21 cellular contexts compared by ENCODE assay signal in the genomic region with DNA sequence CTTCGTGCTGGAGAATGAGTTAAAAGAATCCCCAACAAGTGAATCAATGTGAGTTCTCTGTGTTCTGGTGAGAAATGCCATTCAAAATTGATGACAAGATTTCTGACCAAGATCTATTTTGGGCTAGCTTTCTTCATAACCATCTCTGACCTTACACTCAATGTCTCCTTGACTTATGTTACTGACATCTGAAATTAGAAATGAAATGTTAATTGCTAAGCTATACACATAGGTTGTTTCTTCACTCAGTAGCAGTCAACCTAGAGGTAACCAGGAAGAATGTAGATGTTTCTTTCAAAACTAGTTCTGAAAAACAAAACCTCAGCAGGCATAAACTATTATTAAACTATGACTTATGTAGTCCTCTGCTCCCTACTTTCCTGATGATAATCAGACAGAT.
"Had no signal": no experiment of that assay in that cellular context is flagged by ENCODE, and none has a peak within 500 bp of the region (broad histone marks: within the 10 kb centered on the region; RNA-seq: fewer than 3 reads in every experiment).

No MANE protein-coding gene starts in this region.

- H2AFZ ChIP-seq: hepatocyte had no signal

- H3K4me3 Mint-ChIP-seq: memory B cell; mesothelial cell of epicardium; natural killer cell treated with Interleukin-12 subunit alpha and Interleukin-12 subunit beta and Interleukin-15 and Interleukin-18, amount 100 ng/mL, for 72 hours; stimulated activated naive B cell treated with anti-CD40 and anti-IgM and Interleukin-4, amounts not matched to agents 10 μg/mL and 1 μg/mL and 100 μg/mL, for 72 hours; stimulated activated naive CD8-positive, alpha-beta T cell treated with anti-CD3 and anti-CD28 coated beads, Interleukin-15, amount 100 ng/mL, for 72 hours had no signal

- H3K36me3 Mint-ChIP-seq: memory B cell; mesothelial cell of epicardium; natural killer cell treated with Interleukin-12 subunit alpha and Interleukin-12 subunit beta and Interleukin-15 and Interleukin-18, amount 100 ng/mL, for 72 hours; stimulated activated naive B cell treated with anti-CD40 and anti-IgM and Interleukin-4, amounts not matched to agents 10 μg/mL and 1 μg/mL and 100 μg/mL, for 72 hours had no signal

- H3K27ac Mint-ChIP-seq: memory B cell; mesothelial cell of epicardium; natural killer cell treated with Interleukin-12 subunit alpha and Interleukin-12 subunit beta and Interleukin-15 and Interleukin-18, amount 100 ng/mL, for 72 hours; progenitor cell of endocrine pancreas; stimulated activated naive B cell treated with anti-CD40 and anti-IgM and Interleukin-4, amounts not matched to agents 10 μg/mL and 1 μg/mL and 100 μg/mL, for 72 hours; stimulated activated naive CD8-positive, alpha-beta T cell treated with anti-CD3 and anti-CD28 coated beads, Interleukin-15, amount 100 ng/mL, for 72 hours had no signal

- ATAC-seq: foreskin keratinocyte; left cardiac atrium; lower lobe of right lung; natural killer cell treated with Interleukin-12 subunit alpha and Interleukin-12 subunit beta and Interleukin-15 and Interleukin-18, amount 100 ng/mL, for 72 hours; pancreas; right cardiac atrium; stimulated activated naive B cell treated with anti-CD40 and anti-IgM and Interleukin-4, amounts not matched to agents 10 μg/mL and 1 μg/mL and 100 μg/mL, for 72 hours; stimulated activated naive CD8-positive, alpha-beta T cell treated with anti-CD3 and anti-CD28 coated beads, Interleukin-15, amount 100 ng/mL, for 72 hours had no signal

- DNase-seq: colonic mucosa; dermis blood vessel endothelial cell; foreskin keratinocyte; kidney; left cardiac atrium; left ventricle myocardium inferior; lower lobe of right lung; occipital lobe; pancreas; right cardiac atrium; stimulated activated CD4-positive, alpha-beta T cell treated with anti-CD3 and anti-CD28 coated beads, Interleukin-2, amount 100 ng/mL, for 48 hours; stimulated activated naive B cell treated with anti-CD40 and anti-IgM and Interleukin-4, amounts not matched to agents 10 μg/mL and 1 μg/mL and 100 μg/mL, for 72 hours; stimulated activated naive CD8-positive, alpha-beta T cell treated with anti-CD3 and anti-CD28 coated beads, Interleukin-15, amount 100 ng/mL, for 72 hours; testis; transverse colon had no signal

- H3K27me3 Mint-ChIP-seq: memory B cell; natural killer cell treated with Interleukin-12 subunit alpha and Interleukin-12 subunit beta and Interleukin-15 and Interleukin-18, amount 100 ng/mL, for 72 hours; progenitor cell of endocrine pancreas; stimulated activated naive B cell treated with anti-CD40 and anti-IgM and Interleukin-4, amounts not matched to agents 10 μg/mL and 1 μg/mL and 100 μg/mL, for 72 hours; stimulated activated naive CD8-positive, alpha-beta T cell treated with anti-CD3 and anti-CD28 coated beads, Interleukin-15, amount 100 ng/mL, for 72 hours had no signal

- H3K27me3 ChIP-seq: colonic mucosa, foreskin keratinocyte, hepatocyte, pancreas, testis, transverse colon had no signal

- H3K4me1 ChIP-seq: colonic mucosa, left ventricle myocardium inferior, lower lobe of right lung, pancreas, testis, transverse colon had no signal

- H3K4me2 ChIP-seq: hepatocyte, smooth muscle cell had no signal

- H3K9me3 Mint-ChIP-seq: memory B cell; mesothelial cell of epicardium; stimulated activated naive B cell treated with anti-CD40 and anti-IgM and Interleukin-4, amounts not matched to agents 10 μg/mL and 1 μg/mL and 100 μg/mL, for 72 hours; stimulated activated naive CD8-positive, alpha-beta T cell treated with anti-CD3 and anti-CD28 coated beads, Interleukin-15, amount 100 ng/mL, for 72 hours had no signal

- H3K36me3 ChIP-seq: colonic mucosa, left ventricle myocardium inferior, lower lobe of right lung, pancreas, transverse colon had no signal

- H3K27ac ChIP-seq: colonic mucosa, foreskin keratinocyte, hepatocyte, left ventricle myocardium inferior, lower lobe of right lung, pancreas, testis, transverse colon had no signal

- H3K4me3 ChIP-seq: colonic mucosa, hepatocyte, left ventricle myocardium inferior, lower lobe of right lung, pancreas, smooth muscle cell, testis, transverse colon had no signal

- H3K79me2 ChIP-seq: hepatocyte had no signal

- H3K4me1 Mint-ChIP-seq: memory B cell; mesothelial cell of epicardium; stimulated activated naive B cell treated with anti-CD40 and anti-IgM and Interleukin-4, amounts not matched to agents 10 μg/mL and 1 μg/mL and 100 μg/mL, for 72 hours; stimulated activated naive CD8-positive, alpha-beta T cell treated with anti-CD3 and anti-CD28 coated beads, Interleukin-15, amount 100 ng/mL, for 72 hours had no signal
